17 cellular contexts compared by ENCODE assay signal in the genomic region with DNA sequence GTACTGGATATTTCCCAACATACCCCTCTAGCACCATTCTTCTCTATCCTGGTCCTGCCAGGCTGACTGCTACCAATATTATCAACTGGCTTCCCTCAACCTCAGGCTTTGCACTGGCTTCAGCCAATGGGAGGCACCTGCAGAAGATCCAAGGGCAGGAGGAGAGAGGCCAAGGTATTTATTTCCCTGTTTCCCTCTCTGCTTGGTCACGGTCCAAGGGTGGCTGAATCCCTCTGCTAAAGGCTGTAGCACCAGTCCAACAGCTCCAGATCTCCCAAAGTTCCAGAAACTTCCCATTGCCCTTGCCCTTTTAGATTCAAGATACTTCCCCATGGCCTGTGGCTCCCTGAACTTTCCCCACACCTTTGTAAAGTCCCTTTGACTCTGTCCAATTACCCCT.
"Had no signal": no experiment of that assay in that cellular context is flagged by ENCODE, and none has a peak within 500 bp of the region (broad histone marks: within the 10 kb centered on the region; RNA-seq: fewer than 3 reads in every experiment).

No MANE protein-coding gene starts in this region.

- H3K27ac Mint-ChIP-seq: activated CD8-positive, alpha-beta memory T cell treated with anti-CD3 and anti-CD28 coated beads, Interleukin-2, amount 10 ng/mL, durations not matched to agents 7 days and 5 days; activated naive CD4-positive, alpha-beta T cell treated with anti-CD3 and anti-CD28 coated beads, Interleukin-2, amount 10 ng/mL, durations not matched to agents 7 days and 5 days; activated naive CD8-positive, alpha-beta T cell treated with anti-CD3 and anti-CD28 coated beads for 36 hours; T-helper 1 cell treated with Interleukin-12 subunit alpha and Interleukin-12 subunit beta and Interleukin-4 antibody, amounts not matched to agents 30 μg/mL and 1 μg/mL, for 36 hours; WTC11 had no signal

- H3K36me3 Mint-ChIP-seq: activated CD8-positive, alpha-beta memory T cell treated with anti-CD3 and anti-CD28 coated beads, Interleukin-2, amount 10 ng/mL, durations not matched to agents 7 days and 5 days; activated naive CD4-positive, alpha-beta T cell treated with anti-CD3 and anti-CD28 coated beads, Interleukin-2, amount 10 ng/mL, durations not matched to agents 7 days and 5 days; activated naive CD8-positive, alpha-beta T cell treated with anti-CD3 and anti-CD28 coated beads for 36 hours; WTC11 had no signal

- H3K4me3 Mint-ChIP-seq: activated CD8-positive, alpha-beta memory T cell treated with anti-CD3 and anti-CD28 coated beads, Interleukin-2, amount 10 ng/mL, durations not matched to agents 7 days and 5 days; activated naive CD4-positive, alpha-beta T cell treated with anti-CD3 and anti-CD28 coated beads, Interleukin-2, amount 10 ng/mL, durations not matched to agents 7 days and 5 days; activated naive CD8-positive, alpha-beta T cell treated with anti-CD3 and anti-CD28 coated beads for 36 hours; activated T-cell treated with anti-CD3 and anti-CD28 coated beads, Interleukin-2, amount 50 U/mL, for 4 hours; T-helper 1 cell treated with Interleukin-12 subunit alpha and Interleukin-12 subunit beta and Interleukin-4 antibody, amounts not matched to agents 30 μg/mL and 1 μg/mL, for 36 hours; WTC11 had no signal

- H3K9me3 Mint-ChIP-seq: activated naive CD4-positive, alpha-beta T cell treated with anti-CD3 and anti-CD28 coated beads, Interleukin-2, amount 10 ng/mL, durations not matched to agents 7 days and 5 days; activated naive CD8-positive, alpha-beta T cell treated with anti-CD3 and anti-CD28 coated beads for 36 hours; activated T-cell treated with anti-CD3 and anti-CD28 coated beads, Interleukin-2, amount 50 U/mL, for 4 hours; T-helper 1 cell treated with Interleukin-12 subunit alpha and Interleukin-12 subunit beta and Interleukin-4 antibody, amounts not matched to agents 30 μg/mL and 1 μg/mL, for 36 hours; WTC11 had no signal

- DNase-seq: activated CD4-positive, alpha-beta T cell treated with anti-CD3 and anti-CD28 coated beads for 48 hours; activated CD4-positive, alpha-beta T cell treated with anti-CD3 and anti-CD28 coated beads, Interleukin-2, amount 50 U/mL, for 4 hours; activated CD4-positive, CD25-positive, alpha-beta regulatory T cell treated with anti-CD3 and anti-CD28 coated beads, Interleukin-2, amount 50 U/mL, for 72 hours; activated CD8-positive, alpha-beta memory T cell treated with anti-CD3 and anti-CD28 coated beads, Interleukin-2, amount 10 ng/mL, durations not matched to agents 7 days and 5 days; activated effector memory CD4-positive, alpha-beta T cell treated with anti-CD3 and anti-CD28 coated beads, Interleukin-2, amount 50 U/mL, for 16 hours; activated naive CD4-positive, alpha-beta T cell treated with anti-CD3 and anti-CD28 coated beads, Interleukin-2, amount 10 ng/mL, durations not matched to agents 7 days and 5 days; activated naive CD8-positive, alpha-beta T cell treated with anti-CD3 and anti-CD28 coated beads for 36 hours; activated T-cell treated with anti-CD3 and anti-CD28 coated beads, Interleukin-2, amount 50 U/mL, for 4 hours; caudate nucleus; KG1; NCI-H1048; NCI-H146; NCI-H2081 treated with DMSO at 0.1 percent for 48 hours; NCI-H446; SHP77 had no signal

- H3K4me1 Mint-ChIP-seq: activated CD8-positive, alpha-beta memory T cell treated with anti-CD3 and anti-CD28 coated beads, Interleukin-2, amount 10 ng/mL, durations not matched to agents 7 days and 5 days; activated naive CD4-positive, alpha-beta T cell treated with anti-CD3 and anti-CD28 coated beads, Interleukin-2, amount 10 ng/mL, durations not matched to agents 7 days and 5 days; activated naive CD8-positive, alpha-beta T cell treated with anti-CD3 and anti-CD28 coated beads for 36 hours had no signal

- ATAC-seq: activated CD8-positive, alpha-beta memory T cell treated with anti-CD3 and anti-CD28 coated beads, Interleukin-2, amount 10 ng/mL, durations not matched to agents 7 days and 5 days; activated T-cell treated with anti-CD3 and anti-CD28 coated beads, Interleukin-2, amount 50 U/mL, for 4 hours; WTC11 had no signal
